ENCODE assay signal across 8 cellular contexts in genomic region chr1:37476087-37476452, GRCh38. TPM values are rescaled to one million over a fixed set of nuclear protein-coding genes. Genes with fewer than 3 reads are reported as not detected.
A peak's percentile ranks its signal among the peaks of the same experiment; 100 is the strongest.
DNase-seq lines count a peak whose midpoint lies in the region; ATAC-seq, FAIRE-seq and TF ChIP-seq lines count a peak whose summit lies in the region.

No MANE protein-coding gene starts in this region.

- H3K4me1 ChIP-seq in K562 (replicated peaks in 1 of 2; ENCODE audit: control insufficient read depth in 2 of 2, insufficient read depth in 2 of 2, low read length in 2 of 2): peaks cover 61 to 74% of the 10 kb centered on the region in 2 experiments
- peaks cover 90% of the 10 kb centered on the region for H3K4me1 ChIP-seq in mononuclear cell (ENCODE audit: insufficient read depth, low read length)

- H3K4me1 Mint-ChIP-seq in stimulated activated naive CD8-positive, alpha-beta T cell treated with anti-CD3 and anti-CD28 coated beads, Interleukin-15, Interleukin-2, amounts not matched to agents 100 ng/mL and 50 ng/mL, for 24 hours (ENCODE audit: low read depth): peaks cover 54% of the 10 kb centered on the region

- CTCF ChIA-PET in K562 (lab: Yijun Ruan, JAX; ENCODE audit: low intra/inter-chr PET ratio): interaction anchor here (0.6 kb wide), 1 partner anchor 520 kb away, joined by 5 read pairs; no protein-coding TSS in a partner anchor

- in situ Hi-C loops in K562 (cut with MboI): no loop called here

- no peaks in the 10 kb centered on the region for H3K9me3 ChIP-seq in K562 (replicated peaks; ENCODE audit: control insufficient read depth, insufficient read depth, low read depth, low read length)
- H3K9me3 ChIP-seq in mononuclear cell (ENCODE audit: low read depth, low read length): no peaks in the 10 kb centered on the region

- peaks cover 49% of the 10 kb centered on the region for H3K36me3 Mint-ChIP-seq in stimulated activated naive CD8-positive, alpha-beta T cell treated with anti-CD3 and anti-CD28 coated beads, Interleukin-15, Interleukin-2, amounts not matched to agents 100 ng/mL and 50 ng/mL, for 24 hours (ENCODE audit: low read depth)

- peaks cover 7% of the 10 kb centered on the region for H3K9me1 ChIP-seq in K562 (ENCODE audit: control insufficient read depth, insufficient read depth, low read length)

- peak overlapping the region; percentile 98 for H3K27ac Mint-ChIP-seq in stimulated activated naive CD8-positive, alpha-beta T cell treated with anti-CD3 and anti-CD28 coated beads, Interleukin-15, Interleukin-2, amounts not matched to agents 100 ng/mL and 50 ng/mL, for 24 hours

- TF ChIP-seq POLR2A in K562 (conservative IDR thresholded peaks at IDR 0.05): no peak

- no peak overlapping the region for H2AFZ ChIP-seq in K562 (ENCODE audit: low read depth, low read length)

- no peak for FAIRE-seq in K562 (lab: Jason Lieb, UNC)

- peaks cover 59% of the 10 kb centered on the region for H3K79me2 ChIP-seq in K562 (ENCODE audit: control insufficient read depth, insufficient read depth, low read length)

- peak overlapping the region; percentile 98 for H3K4me3 Mint-ChIP-seq in stimulated activated naive CD8-positive, alpha-beta T cell treated with anti-CD3 and anti-CD28 coated beads, Interleukin-15, Interleukin-2, amounts not matched to agents 100 ng/mL and 50 ng/mL, for 24 hours

- TF ChIP-seq EP300 in K562 (IDR thresholded peaks at IDR 0.05; ENCODE audit: low read length): no peak

- 33% methylated on average over 9 of the region's 9 CpGs for WGBS in K562 (ENCODE audit: insufficient coverage, low coverage, missing lambda C conversion rate)

- POLR2A ChIA-PET in K562 (lab: Yijun Ruan, JAX): interaction anchor here (0.7 to 7.6 kb wide), 15 partner anchors 9 to 386 kb away, joined by 3 to 118 read pairs (median 5); partner anchors contain the start of gene MEAF6

- BruUV-seq in K562 (replicated peaks; lab: Mats Ljungman, UMichigan): no TSS peak

- H3K4me2 ChIP-seq in K562 (ENCODE audit: insufficient read depth, low read length): peak overlapping the region; percentile 96

- H3K9ac ChIP-seq in K562 (ENCODE audit: insufficient read depth in 1 of 2, low read depth in 2 of 2, low read length in 2 of 2): peak overlapping the region; percentile 86 to 98

- TF ChIP-seq CTCF in K562 (IDR thresholded peaks at IDR 0.05 in 2 of 3, conservative IDR thresholded peaks at IDR 0.05 in 1 of 3; ENCODE audit: insufficient read depth in 2 of 3, low read depth in 1 of 3, low read length in 3 of 3): no peak

- intact Hi-C loops in K562 (cut with micrococcal nuclease): loop anchor here (10.0 kb wide), 1 partner anchor 79 kb away; the partner anchor contains the start of genes DNALI1 and SNIP1

- H3K27me3 ChIP-seq in K562 (ENCODE audit: control insufficient read depth in 2 of 2, insufficient read depth in 2 of 2, low read length in 2 of 2) (0 out of 5 replicates have a peak, but pooled peaks cover 0 to 3% of the 10 kb centered on the region in 2 experiments), mononuclear cell (ENCODE audit: insufficient read depth, low read length) (no peaks in the 10 kb centered on the region)

- no peak for ATAC-seq in stimulated activated naive CD8-positive, alpha-beta T cell treated with anti-CD3 and anti-CD28 coated beads, Interleukin-15, Interleukin-2, amounts not matched to agents 100 U/mL and 50 U/mL, for 24 hours
- ATAC-seq in K562: no peak
- ATAC-seq in GM18909 (IDR thresholded peaks at IDR 0.05; ENCODE audit: poor library complexity, unreplicated experiment): no peak
- no peak for ATAC-seq in HG03159 (IDR thresholded peaks at IDR 0.05; ENCODE audit: unreplicated experiment)
- no peak for ATAC-seq in GM19023 (IDR thresholded peaks at IDR 0.05; ENCODE audit: unreplicated experiment)

- H3K9me3 Mint-ChIP-seq in stimulated activated naive CD8-positive, alpha-beta T cell treated with anti-CD3 and anti-CD28 coated beads, Interleukin-15, Interleukin-2, amounts not matched to agents 100 ng/mL and 50 ng/mL, for 24 hours: no peaks in the 10 kb centered on the region

- H3K27me3 Mint-ChIP-seq in stimulated activated naive CD8-positive, alpha-beta T cell treated with anti-CD3 and anti-CD28 coated beads, Interleukin-15, Interleukin-2, amounts not matched to agents 100 ng/mL and 50 ng/mL, for 24 hours: no peaks in the 10 kb centered on the region

- peaks cover 56% of the 10 kb centered on the region for H3K36me3 ChIP-seq in K562 (ENCODE audit: control insufficient read depth, insufficient read depth, low read length)

- DNase-seq in stimulated activated naive CD8-positive, alpha-beta T cell treated with anti-CD3 and anti-CD28 coated beads, Interleukin-15, Interleukin-2, amounts not matched to agents 100 U/mL and 50 U/mL, for 24 hours: no peak
- peak in 1 of 4 experiments; percentile 23 for DNase-seq in K562 (ENCODE audit: extremely low read depth in 1 of 4, low spot score in 3 of 4)
- no peak for DNase-seq in OCI-M2 (lab: John Stamatoyannopoulos, UW; ENCODE audit: unreplicated experiment)

- H3K27ac ChIP-seq in K562 (ENCODE audit: extremely low read depth, low read depth, low read length): peak overlapping the region; percentile 94; the same call in 1 of the 3 replicates

- no peak for TF ChIP-seq RAD21 in K562 (CRISPR knock-in tag; conservative IDR thresholded peaks at IDR 0.05 in 1 of 2, IDR thresholded peaks at IDR 0.05 in 1 of 2)

- H4K20me1 ChIP-seq in K562 (replicated peaks; ENCODE audit: control insufficient read depth, insufficient read depth, low read length): peaks cover 43% of the 10 kb centered on the region

- H3K4me3 ChIP-seq in K562: peak overlapping the region; percentile 77
- peak overlapping the region; percentile 86 for H3K4me3 ChIP-seq in mononuclear cell (ENCODE audit: low read length)

TF ChIP-seq in K562, 482 proteins besides CTCF, POLR2A, EP300 and RAD21:
- TF ChIP-seq ELF4 (CRISPR knock-in tag; IDR thresholded peaks at IDR 0.05) (no peak), RBFOX2 (IDR thresholded peaks at IDR 0.05; ENCODE audit: low read depth, low read length) (0 out of 2 replicates have a peak, but pooled peaks have one; percentile 13), NR2C2 (CRISPR knock-in tag; IDR thresholded peaks at IDR 0.05) (0 out of 2 replicates have a peak, but pooled peaks have one; percentile 36), NR2C2 (tag; IDR thresholded peaks at IDR 0.05) (no peak), JUN (IDR thresholded peaks at IDR 0.05; ENCODE audit: borderline replicate concordance, low read depth, low read length) (no peak), JUN (CRISPR knock-in tag; IDR thresholded peaks at IDR 0.05; ENCODE audit: borderline replicate concordance) (0 out of 2 replicates have a peak, but pooled peaks have one; percentile 68)
TF ChIP-seq in K562: peak in this region for 3.

RNA-seq across cellular contexts. Expression of gene ZC3H12A, which starts 1.7 kb away (rescaled TPM):
- 19.0 and 54.2 TPM in 2 replicates for total RNA-seq in K562 (2011; cell fraction: chromatin; rRNA removed; ENCODE audit: low replicate concordance)
- 40.7 and 45.7 TPM in 2 replicates for total RNA-seq in K562 (2011; cell fraction: nucleolus; rRNA removed)
- 23.7 and 24.1 TPM in 2 replicates for total RNA-seq in K562 (2011; cell fraction: nucleoplasm; rRNA removed)
- total RNA-seq in K562 (2014; rRNA removed) (9.3 and 9.4 TPM in 2 replicates), K562 (2014; rRNA removed; fragmentation: Illumina TruSeq; extraction: Trizol) (1.2 and 1.7 TPM in 2 replicates), K562 (2015; rRNA removed; fragmentation: Illumina TruSeq; extraction: Trizol) (6.7 and 7.1 TPM in 2 replicates), K562 (2021) (9.4 and 11.4 TPM in 2 replicates), mononuclear cell (160 TPM)
- polyA plus RNA-seq in K562 (2011; rRNA removed) (7.0 and 8.6 TPM in 2 replicates), K562 (2014; fragmentation: Illumina TruSeq; extraction: Trizol) (4.9 and 6.5 TPM in 2 replicates), K562 (2014; fragmentation: Nextera tagmentation; extraction: Ambion mirVana) (under 1 TPM; 0.14 to 0.22 TPM), K562 (2014; rRNA removed) (9.1 and 11.1 TPM in 2 replicates)
- 8.3 and 15.3 TPM in 2 replicates for polyA plus RNA-seq in K562 (2011; cell fraction: cytosol; rRNA removed)
- polyA plus RNA-seq in K562 (2011; cell fraction: nucleus; rRNA removed): 27.9 and 51.1 TPM in 2 replicates
- polyA plus RNA-seq in K562 (2012): 6.1 and 10.9 TPM in 2 replicates
- 4.5 and 9.7 TPM in 2 replicates for polyA minus RNA-seq in K562 (2011; rRNA and poly(A)+ RNA removed)
- polyA minus RNA-seq in K562 (2011; cell fraction: cytosol; rRNA and poly(A)+ RNA removed): 9.2 and 11.9 TPM in 2 replicates
- 23.2 and 24.4 TPM in 2 replicates for polyA minus RNA-seq in K562 (2011; cell fraction: nucleus; rRNA and poly(A)+ RNA removed)

RNA-seq across cellular contexts. Expression of gene MEAF6, which starts 38.5 kb away (rescaled TPM):
- 74.7 and 79.0 TPM in 2 replicates for total RNA-seq in K562 (2011; cell fraction: chromatin; rRNA removed; ENCODE audit: low replicate concordance)
- total RNA-seq in K562 (2011; cell fraction: nucleolus; rRNA removed): 41.5 and 45.5 TPM in 2 replicates
- 60.9 and 81.0 TPM in 2 replicates for total RNA-seq in K562 (2011; cell fraction: nucleoplasm; rRNA removed)
- 111 and 137 TPM in 2 replicates for total RNA-seq in K562 (2014; rRNA removed)
- 95.0 and 113 TPM in 2 replicates for total RNA-seq in K562 (2014; rRNA removed; fragmentation: Illumina TruSeq; extraction: Trizol)
- total RNA-seq in K562 (2015; rRNA removed; fragmentation: Illumina TruSeq; extraction: Trizol): 89.2 and 92.3 TPM in 2 replicates
- total RNA-seq in K562 (2021): 86.4 and 93.8 TPM in 2 replicates
- polyA plus RNA-seq in K562 (2011; rRNA removed): 70.0 and 77.3 TPM in 2 replicates
- 37.7 and 68.5 TPM in 2 replicates for polyA plus RNA-seq in K562 (2011; cell fraction: cytosol; rRNA removed)
- polyA plus RNA-seq in K562 (2011; cell fraction: nucleus; rRNA removed): 50.0 and 63.0 TPM in 2 replicates
- polyA plus RNA-seq in K562 (2012): 67.6 and 77.9 TPM in 2 replicates
- 118 and 151 TPM in 2 replicates for polyA plus RNA-seq in K562 (2014; fragmentation: Illumina TruSeq; extraction: Trizol)
- polyA plus RNA-seq in K562 (2014; fragmentation: Nextera tagmentation; extraction: Ambion mirVana): 10 to 100 TPM; 55.0 to 66.3 TPM
- 109 and 110 TPM in 2 replicates for polyA plus RNA-seq in K562 (2014; rRNA removed)
- 36.0 and 44.0 TPM in 2 replicates for polyA minus RNA-seq in K562 (2011; rRNA and poly(A)+ RNA removed)
- polyA minus RNA-seq in K562 (2011; cell fraction: cytosol; rRNA and poly(A)+ RNA removed): 20.2 and 28.3 TPM in 2 replicates
- polyA minus RNA-seq in K562 (2011; cell fraction: nucleus; rRNA and poly(A)+ RNA removed): 30.8 and 52.4 TPM in 2 replicates
- 65.3 TPM for total RNA-seq in mononuclear cell
